ENCODE assay signal across 21 cellular contexts in genomic region chr19:22472180-22472637, GRCh38. TPM values are rescaled to one million over a fixed set of nuclear protein-coding genes. Genes with fewer than 3 reads are reported as not detected.
DNase-seq lines count a peak whose midpoint lies in the region; ATAC-seq, FAIRE-seq and TF ChIP-seq lines count a peak whose summit lies in the region.
"Had no signal": no experiment of that assay in that cellular context is flagged by ENCODE, and none has a peak within 500 bp of the region (broad histone marks: within the 10 kb centered on the region; RNA-seq: fewer than 3 reads in every experiment).

No MANE protein-coding gene starts in this region.

- DNase-seq in HepG2 (ENCODE audit: low spot score): no peak
- no peak for DNase-seq in right lobe of liver
- peak; percentile 1 for DNase-seq in amniotic epithelial cell (ENCODE audit: low read depth)
- DNase-seq in endodermal cell: no peak
- no peak for DNase-seq in SKM-1 (lab: John Stamatoyannopoulos, UW; ENCODE audit: unreplicated experiment)
- DNase-seq in nephron progenitor cell: no peak
- DNase-seq in NCI-H2107 treated with DMSO at 0.1 percent for 48 hours (lab: John Stamatoyannopoulos, UW; ENCODE audit: unreplicated experiment): no peak
- no peak for DNase-seq in activated gamma-delta T cell treated with Interleukin-2 at 50 U/mL for 16 hours
- DNase-seq: C1 segment of cervical spinal cord; CD4-positive, CD25-positive, alpha-beta regulatory T cell; CD8-positive, alpha-beta memory T cell; COR-L47; DMS 273 treated with DMSO at 0.1 percent for 48 hours; GOT3; H9 had no signal

- POLR2A ChIA-PET in HepG2 (lab: Yijun Ruan, JAX): no interaction called here

- in situ Hi-C loops in HepG2 (cut with HindIII; ENCODE audit: extremely low pct_ligation_motif_present, low pct_unique_long_range_greater_than_20kb): no loop called here

- no peak for TF ChIP-seq POLR2A in HepG2 (IDR thresholded peaks at IDR 0.05; ENCODE audit: insufficient read depth in 1 of 2, low read depth in 2 of 2, low read length in 2 of 2)
- TF ChIP-seq POLR2A in right lobe of liver (IDR thresholded peaks at IDR 0.05): no peak

- TF ChIP-seq EP300 in HepG2 (IDR thresholded peaks at IDR 0.05; ENCODE audit: low read depth in 2 of 2, low read length in 2 of 2) (no peak), HepG2 (CRISPR knock-in tag; IDR thresholded peaks at IDR 0.05; ENCODE audit: borderline replicate concordance) (no peak)

- H3K27me3 ChIP-seq in HepG2 (ENCODE audit: control insufficient read depth in 1 of 2, insufficient read depth in 2 of 2, low read length in 2 of 2): no peaks in the 10 kb centered on the region
- no peaks in the 10 kb centered on the region for H3K27me3 ChIP-seq in right lobe of liver
- no peaks in the 10 kb centered on the region for H3K27me3 ChIP-seq in endodermal cell (ENCODE audit: control insufficient read depth, insufficient read depth, low read length, poor library complexity, severe bottlenecking)

- TF ChIP-seq CTCF in HepG2 (CRISPR knock-in tag; IDR thresholded peaks at IDR 0.05) (no peak), right lobe of liver (IDR thresholded peaks at IDR 0.05) (no peak), endodermal cell (conservative IDR thresholded peaks at IDR 0.05) (no peak), nephron progenitor cell (IDR thresholded peaks at IDR 0.05) (no peak)

- CTCF ChIA-PET in HepG2 (lab: Yijun Ruan, JAX; ENCODE audit: low intra/inter-chr PET ratio, low total read pairs): no interaction called here

- H3K79me2 ChIP-seq in HepG2 (ENCODE audit: insufficient read depth, low read length): no peaks in the 10 kb centered on the region

- WGBS in HepG2 (ENCODE audit: low lambda C conversion rate): 11% methylated on average over 2 of the region's 2 CpGs
- whole genome bisulfite sequencing in right lobe of liver (ENCODE audit: insufficient coverage, low coverage, low lambda C conversion rate, missing lambda C conversion rate): 59% methylated on average over 2 of the region's 2 CpGs
- WGBS in endodermal cell (ENCODE audit: insufficient coverage in 1 of 2, insufficient read length in 1 of 2), 2 experiments: 81 to 93% methylated on average over 2 of the region's 2 CpGs

- intact Hi-C loops in HepG2 (cut with micrococcal nuclease; ENCODE audit: unreplicated experiment): no loop called here
- intact Hi-C loops in right lobe of liver (cut with DNase I): no loop called here

- no peak for ATAC-seq in HepG2
- ATAC-seq in right lobe of liver: no peak

- H2AFZ ChIP-seq in HepG2 (ENCODE audit: low read length): no peak overlapping the region

- no peaks in the 10 kb centered on the region for H3K27me3 Mint-ChIP-seq in endodermal cell (ENCODE audit: insufficient read depth)
- no peaks in the 10 kb centered on the region for H3K27me3 Mint-ChIP-seq in nephron progenitor cell (ENCODE audit: low read depth, poor library complexity)
- H3K27me3 Mint-ChIP-seq: CD4-positive, CD25-positive, alpha-beta regulatory T cell; CD8-positive, alpha-beta memory T cell had no signal

- no peaks in the 10 kb centered on the region for H3K4me1 Mint-ChIP-seq in endodermal cell
- no peaks in the 10 kb centered on the region for H3K4me1 Mint-ChIP-seq in nephron progenitor cell
- H3K4me1 Mint-ChIP-seq: CD4-positive, CD25-positive, alpha-beta regulatory T cell; CD8-positive, alpha-beta memory T cell; H9 had no signal

- H3K27ac ChIP-seq in HepG2 (ENCODE audit: extremely low read length, insufficient read depth, low read length): no peak overlapping the region
- H3K27ac ChIP-seq in right lobe of liver: no peak overlapping the region
- H3K27ac ChIP-seq in endodermal cell (ENCODE audit: low read depth, low read length): no peak overlapping the region
- H3K27ac ChIP-seq: 22Rv1 had no signal

- no peak overlapping the region for H3K9ac ChIP-seq in HepG2 (ENCODE audit: insufficient read depth, low read depth, low read length)
- H3K9ac ChIP-seq in endodermal cell (ENCODE audit: extremely low read depth, low read length, poor library complexity, severe bottlenecking): no peak overlapping the region

- FAIRE-seq in HepG2 (lab: Jason Lieb, UNC): no peak
- FAIRE-seq: G401.6, GM12892 had no signal

- H3K4me3 Mint-ChIP-seq in endodermal cell: no peak overlapping the region
- H3K4me3 Mint-ChIP-seq in nephron progenitor cell: no peak overlapping the region
- H3K4me3 Mint-ChIP-seq: CD4-positive, CD25-positive, alpha-beta regulatory T cell; CD8-positive, alpha-beta memory T cell; H9 had no signal

- H4K20me1 ChIP-seq in HepG2 (ENCODE audit: insufficient read depth, low read length): no peaks in the 10 kb centered on the region

- H3K36me3 Mint-ChIP-seq in endodermal cell (ENCODE audit: low read depth) (no peaks in the 10 kb centered on the region), nephron progenitor cell (ENCODE audit: low read depth) (no peaks in the 10 kb centered on the region)

- H3K36me3 ChIP-seq in HepG2 (replicated peaks in 1 of 2; ENCODE audit: control insufficient read depth in 1 of 2, insufficient read depth in 2 of 2, low read length in 2 of 2) (no peaks in the 10 kb centered on the region), right lobe of liver (no peaks in the 10 kb centered on the region), endodermal cell (ENCODE audit: control insufficient read depth, insufficient read depth, low read length) (no peaks in the 10 kb centered on the region)

- no peak overlapping the region for H3K4me2 ChIP-seq in HepG2 (ENCODE audit: low read depth, low read length)

- H3K4me1 ChIP-seq in HepG2 (ENCODE audit: insufficient read depth, low read length) (no peaks in the 10 kb centered on the region), right lobe of liver (no peaks in the 10 kb centered on the region), endodermal cell (ENCODE audit: control insufficient read depth, insufficient read depth, low read length) (no peaks in the 10 kb centered on the region)

- BruUV-seq in HepG2 (replicated peaks; lab: Mats Ljungman, UMichigan): no TSS peak

- no peak for TF ChIP-seq RAD21 in HepG2 (CRISPR knock-in tag; IDR thresholded peaks at IDR 0.05)

- no peak overlapping the region for H3K27ac Mint-ChIP-seq in endodermal cell
- no peak overlapping the region for H3K27ac Mint-ChIP-seq in nephron progenitor cell
- H3K27ac Mint-ChIP-seq: CD4-positive, CD25-positive, alpha-beta regulatory T cell; CD8-positive, alpha-beta memory T cell; H9 had no signal

- peaks cover 90% of the 10 kb centered on the region for H3K9me3 ChIP-seq in HepG2 (ENCODE audit: low read length)
- peaks cover 0 to 59% (median 26%) of the 10 kb centered on the region in 4 donors for H3K9me3 ChIP-seq in right lobe of liver
- H3K9me3 ChIP-seq in endodermal cell (ENCODE audit: control insufficient read depth, low read length): peaks cover 94% of the 10 kb centered on the region

- H3K4me3 ChIP-seq in HepG2 (replicated peaks in 1 of 3; ENCODE audit: insufficient read depth in 1 of 3, low read depth in 2 of 3, low read length in 3 of 3): no peak overlapping the region
- H3K4me3 ChIP-seq in right lobe of liver: no peak overlapping the region
- peak overlapping the region; percentile 37 for H3K4me3 ChIP-seq in endodermal cell (ENCODE audit: low read length)

- H3K9me3 Mint-ChIP-seq in endodermal cell: peaks cover 83% of the 10 kb centered on the region
- peaks cover 94% of the 10 kb centered on the region for H3K9me3 Mint-ChIP-seq in nephron progenitor cell

TF ChIP-seq in HepG2, 621 proteins besides CTCF, POLR2A, EP300 and RAD21:
- TF ChIP-seq FOXA3 (CRISPR knock-in tag; IDR thresholded peaks at IDR 0.05) (no peak), ZNF274 (CRISPR knock-in tag; IDR thresholded peaks at IDR 0.05) (peak; percentile 93; the same call in 1 of the 2 replicates)

RNA-seq across cellular contexts. Expression of gene ZNF98, which starts 50.1 kb away (rescaled TPM):
- not detected in 2 replicates for total RNA-seq in HepG2 (2016; rRNA removed; fragmentation: Illumina TruSeq; extraction: Trizol)
- total RNA-seq in HepG2 (2016; cell fraction: cytosol; rRNA removed; fragmentation: Illumina TruSeq; extraction: Trizol; ENCODE audit: low read depth): not detected in 2 replicates
- total RNA-seq in HepG2 (2016; cell fraction: insoluble cytoplasmic fraction; rRNA removed; fragmentation: Illumina TruSeq; extraction: Trizol): not detected in 2 replicates
- not detected in 2 replicates for total RNA-seq in HepG2 (2016; cell fraction: membrane; rRNA removed; fragmentation: Illumina TruSeq; extraction: Trizol)
- not detected in 2 replicates for total RNA-seq in HepG2 (2016; cell fraction: nucleus; rRNA removed; fragmentation: Illumina TruSeq; extraction: Trizol)
- polyA plus RNA-seq in HepG2 (2011; rRNA removed): not detected in 2 replicates
- not detected in 2 replicates for polyA plus RNA-seq in HepG2 (2011; cell fraction: cytosol; rRNA removed)
- not detected in 2 replicates for polyA plus RNA-seq in HepG2 (2011; cell fraction: nucleus; rRNA removed)
- polyA plus RNA-seq in HepG2 (2012): not detected in 2 replicates
- not detected in 2 replicates for polyA plus RNA-seq in HepG2 (2016; cell fraction: cytosol; fragmentation: Illumina TruSeq; extraction: Trizol; ENCODE audit: low read depth)
- polyA plus RNA-seq in HepG2 (2016; cell fraction: insoluble cytoplasmic fraction; fragmentation: Illumina TruSeq; extraction: Trizol; ENCODE audit: low read depth): not detected in 2 replicates
- polyA plus RNA-seq in HepG2 (2016; cell fraction: membrane; fragmentation: Illumina TruSeq; extraction: Trizol; ENCODE audit: low read depth): not detected in 2 replicates
- polyA plus RNA-seq in HepG2 (2016; cell fraction: nucleus; fragmentation: Illumina TruSeq; extraction: Trizol; ENCODE audit: insufficient read depth, low read depth): not detected in 2 replicates
- polyA minus RNA-seq in HepG2 (2011; rRNA and poly(A)+ RNA removed; ENCODE audit: low replicate concordance): not detected in 2 replicates
- not detected in 2 replicates for polyA minus RNA-seq in HepG2 (2011; cell fraction: cytosol; rRNA and poly(A)+ RNA removed)
- polyA minus RNA-seq in HepG2 (2011; cell fraction: nucleus; rRNA and poly(A)+ RNA removed): not detected in 2 replicates
- total RNA-seq in right lobe of liver: 1 to 10 TPM in 1 of 6 experiments, under 1 TPM in 1, not detected in 4; 0.06 to 1.1 TPM
- not detected for total RNA-seq in endodermal cell
- not detected for polyA plus RNA-seq in endodermal cell (2013, experiment 1 of 2)
- not detected for polyA plus RNA-seq in endodermal cell (2013, experiment 2 of 2)
- total RNA-seq: A673; CD4-positive, CD25-positive, alpha-beta regulatory T cell; CD8-positive, alpha-beta memory T cell; H9; HT-29 had no signal
- polyA plus RNA-seq: AG04450; CD4-positive, CD25-positive, alpha-beta regulatory T cell; CD8-positive, alpha-beta memory T cell had no signal
